Comparison of ENCODE assay signal across 10 cellular contexts in genomic region chr4:152265149-152265621, GRCh38.
DNase-seq lines count a peak whose midpoint lies in the region; ATAC-seq and TF ChIP-seq lines count a peak whose summit lies in the region.
"Had no signal": no experiment of that assay in that cellular context is flagged by ENCODE, and none has a peak within 500 bp of the region (broad histone marks: within the 10 kb centered on the region; RNA-seq: fewer than 3 reads in every experiment).

No MANE protein-coding gene starts in this region.

- no peak overlapping the region for H2BK12ac ChIP-seq in neuronal stem cell (ENCODE audit: low read length)

- TF ChIP-seq CTCF in cardiac fibroblast (IDR thresholded peaks at IDR 0.05; ENCODE audit: low read depth, low read length): no peak

- H3K9me3 ChIP-seq in neuronal stem cell (replicated peaks in 1 of 2; ENCODE audit: control insufficient read depth in 2 of 2, insufficient read depth in 1 of 2, low read depth in 1 of 2, low read length in 2 of 2): no peaks in the 10 kb centered on the region
- H3K9me3 ChIP-seq: upper lobe of right lung had no signal

- H3K79me1 ChIP-seq in neuronal stem cell (ENCODE audit: low read depth, low read length): no peaks in the 10 kb centered on the region

- H3K27ac ChIP-seq in neuronal stem cell (replicated peaks; ENCODE audit: low read length): no peak overlapping the region
- H3K27ac ChIP-seq: upper lobe of right lung had no signal

- no peaks in the 10 kb centered on the region for H3K36me3 ChIP-seq in neuronal stem cell (replicated peaks in 1 of 2; ENCODE audit: control insufficient read depth in 2 of 2, insufficient read depth in 2 of 2, low read length in 2 of 2)
- H3K36me3 ChIP-seq: upper lobe of right lung had no signal

- H4K91ac ChIP-seq in neuronal stem cell (ENCODE audit: low read depth, low read length, poor library complexity): no peak overlapping the region

- no CpG with 5 or more reads among the region's 14 CpGs for WGBS in neuronal stem cell (ENCODE audit: extremely low coverage in 2 of 2, insufficient read length in 2 of 2, insufficient replicate concordance in 1 of 2), 2 donors

- no peak overlapping the region for H3K4ac ChIP-seq in neuronal stem cell (ENCODE audit: low read length)

- no peak overlapping the region for H3K18ac ChIP-seq in neuronal stem cell (ENCODE audit: low read length)

- no peak overlapping the region for H2BK120ac ChIP-seq in neuronal stem cell (ENCODE audit: low read depth, low read length)

- H2AK5ac ChIP-seq in neuronal stem cell (ENCODE audit: low read depth, low read length): no peak overlapping the region

- H2BK5ac ChIP-seq in neuronal stem cell (ENCODE audit: low read length): no peak overlapping the region

- DNase-seq in DMS153 treated with DMSO at 0.1 percent for 48 hours (lab: John Stamatoyannopoulos, UW; ENCODE audit: unreplicated experiment) (peak; percentile 49), NCI-H345 treated with DMSO at 0.1 percent for 48 hours (lab: John Stamatoyannopoulos, UW; ENCODE audit: unreplicated experiment) (peak; percentile 34), cardiac fibroblast (ENCODE audit: low read depth in 2 of 2) (peak; percentile 77 to 87), neuronal stem cell (ENCODE audit: low spot score) (no peak), SIG-M5 (lab: John Stamatoyannopoulos, UW) (no peak), pons (ENCODE audit: low spot score) (no peak)
- DNase-seq in stimulated activated CD4-positive, alpha-beta T cell treated with anti-CD3 and anti-CD28 coated beads, Interleukin-4, amount 100 ng/mL, for 4 hours: no peak
- DNase-seq: NCI-H1694, upper lobe of right lung had no signal

- H2BK15ac ChIP-seq in neuronal stem cell (ENCODE audit: low read length): no peak overlapping the region

- no peak overlapping the region for H4K8ac ChIP-seq in neuronal stem cell (ENCODE audit: low read depth, low read length)

- H3K4me1 ChIP-seq in neuronal stem cell (ENCODE audit: control insufficient read depth in 2 of 2, insufficient read depth in 1 of 2, low read depth in 1 of 2, low read length in 2 of 2): no peaks in the 10 kb centered on the region
- H3K4me1 ChIP-seq: upper lobe of right lung had no signal

- no peak overlapping the region for H3K4me2 ChIP-seq in neuronal stem cell (ENCODE audit: insufficient read depth, low read length, poor library complexity, severe bottlenecking)

- no peak for ATAC-seq in HG03175 (IDR thresholded peaks at IDR 0.05; ENCODE audit: unreplicated experiment)
- ATAC-seq: upper lobe of right lung had no signal

- H2AFZ ChIP-seq in neuronal stem cell (ENCODE audit: low read length): peak overlapping the region; percentile 30

- H3K27me3 ChIP-seq in neuronal stem cell (ENCODE audit: control insufficient read depth in 3 of 3, insufficient read depth in 3 of 3, low read depth in 1 of 3, low read length in 3 of 3): peaks cover 0 to under 1% (median 0%) of the 10 kb centered on the region in 3 experiments
- H3K27me3 ChIP-seq: upper lobe of right lung had no signal

- H3K9ac ChIP-seq in neuronal stem cell (ENCODE audit: low read depth, low read length, poor library complexity): no peak overlapping the region

- H3K14ac ChIP-seq in neuronal stem cell (ENCODE audit: low read length): no peak overlapping the region

- no peak overlapping the region for H3K4me3 ChIP-seq in cardiac fibroblast (replicated peaks in 1 of 2; ENCODE audit: low read depth in 2 of 2, low read length in 2 of 2)
- H3K4me3 ChIP-seq in neuronal stem cell (ENCODE audit: low read length in 2 of 2): no peak overlapping the region
- H3K4me3 ChIP-seq: upper lobe of right lung had no signal

- no peak overlapping the region for H3K23ac ChIP-seq in neuronal stem cell (ENCODE audit: low read depth, low read length, poor library complexity)

Comparison
In these comparisons a context has a peak if more than half of its experiments do, and no peak if none do; other contexts are left out.
1. DNase-seq: peak in DMS153 treated with DMSO at 0.1 percent for 48 hours (single experiment), NCI-H345 treated with DMSO at 0.1 percent for 48 hours (single experiment) and cardiac fibroblast (2 of 2); none in neuronal stem cell (single experiment), stimulated activated CD4-positive, alpha-beta T cell treated with anti-CD3 and anti-CD28 coated beads, Interleukin-4, amount 100 ng/mL, for 4 hours (0 of 2), SIG-M5 (single experiment) and pons (single experiment).